Comparison of ENCODE assay signal across 18 cellular contexts in the genomic region with DNA sequence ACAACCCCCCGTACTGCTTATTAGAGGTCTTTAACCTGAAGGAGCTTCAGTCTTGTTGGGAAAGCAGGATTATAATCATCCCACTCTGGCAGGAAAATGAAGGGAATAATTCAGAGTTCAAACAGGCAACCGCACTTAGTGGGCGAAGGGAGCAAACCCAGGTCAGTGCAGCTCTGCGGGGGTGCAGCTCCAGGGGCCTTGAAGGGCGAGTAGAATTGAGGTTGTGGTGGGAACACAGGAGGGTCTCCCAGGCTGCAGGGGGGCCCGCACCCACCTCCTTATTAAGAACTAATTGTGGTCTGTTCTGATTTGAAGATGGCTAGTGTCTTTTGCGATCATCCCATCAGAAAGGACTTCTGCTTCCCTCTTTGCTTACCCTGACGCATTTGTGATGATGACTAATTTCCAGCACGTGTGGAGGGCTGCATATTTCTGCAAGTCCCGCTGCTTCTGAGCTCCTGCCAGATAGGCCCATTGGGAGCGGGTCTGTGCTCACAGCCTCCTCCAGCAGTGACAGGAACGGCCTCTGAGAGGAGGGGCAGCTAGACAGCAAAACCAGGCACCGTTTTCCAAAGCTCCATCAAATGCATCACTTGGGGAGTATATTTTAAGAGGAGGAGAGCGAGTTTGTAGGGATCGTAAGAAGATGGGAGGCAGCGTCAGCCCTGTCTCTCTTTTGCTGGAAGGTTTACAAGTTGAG.
DNase-seq lines count a peak whose midpoint lies in the region; ATAC-seq and TF ChIP-seq lines count a peak whose summit lies in the region.
"Had no signal": no experiment of that assay in that cellular context is flagged by ENCODE, and none has a peak within 500 bp of the region (broad histone marks: within the 10 kb centered on the region; RNA-seq: fewer than 3 reads in every experiment).

No MANE protein-coding gene starts in this region.

- H3K36me3 ChIP-seq in RWPE2 (ENCODE audit: low read depth): no peaks in the 10 kb centered on the region
- H3K36me3 ChIP-seq in PC-3 (ENCODE audit: low read depth, low read length): no peaks in the 10 kb centered on the region
- H3K36me3 ChIP-seq: gastroesophageal sphincter, right lobe of liver, thoracic aorta had no signal

- no peaks in the 10 kb centered on the region for H3F3A ChIP-seq in PC-3 (ENCODE audit: low read length, unreplicated experiment)

- ATAC-seq in RWPE2 (ENCODE audit: low read depth): peak; percentile 34; the same call in 1 of the 3 replicates
- ATAC-seq in PC-3: no peak
- ATAC-seq: gastroesophageal sphincter; naive thymus-derived CD8-positive, alpha-beta T cell; right lobe of liver had no signal

- DNase-seq in GM04504 (ENCODE audit: low read depth) (peak; percentile 36), RWPE2 (ENCODE audit: low spot score) (peak; percentile 73), fibroblast of the aortic adventitia (ENCODE audit: low read depth) (peak; percentile 56), smooth muscle cell of the brain vasculature (ENCODE audit: low read depth, low spot score) (peak; percentile 50), HEK293T (ENCODE audit: extremely low spot score) (no peak), PC-3 (no peak)
- no peak for DNase-seq in activated naive CD4-positive, alpha-beta T cell treated with anti-CD3 and anti-CD28 coated beads, Interleukin-2, amount 50 U/mL, for 16 hours
- no peak for DNase-seq in activated CD4-positive, alpha-beta T cell treated with anti-CD3 and anti-CD28 coated beads, Interleukin-2, amount 10 ng/mL, durations not matched to agents 7 days and 5 days
- DNase-seq: activated CD8-positive, alpha-beta memory T cell treated with anti-CD3 and anti-CD28 coated beads for 24 hours; activated naive CD4-positive, alpha-beta T cell treated with anti-CD3 and anti-CD28 coated beads for 36 hours; NCI-H1105 treated with DMSO at 0.1 percent for 48 hours; NCI-H345 had no signal

- no peak overlapping the region for H2AFZ ChIP-seq in PC-3 (ENCODE audit: low read length)
- H2AFZ ChIP-seq: GM23338 had no signal

- H3K4me3 Mint-ChIP-seq in activated CD4-positive, alpha-beta T cell treated with anti-CD3 and anti-CD28 coated beads, Interleukin-2, amount 10 ng/mL, durations not matched to agents 7 days and 5 days: no peak overlapping the region
- H3K4me3 Mint-ChIP-seq: activated naive CD4-positive, alpha-beta T cell treated with anti-CD3 and anti-CD28 coated beads for 36 hours; GM23338; naive thymus-derived CD8-positive, alpha-beta T cell; T-helper 2 cell treated with Interferon-gamma antibody and Interleukin-4, amounts not matched to agents 5 μg/mL and 100 μg/mL, for 36 hours had no signal

- TF ChIP-seq CTCF in RWPE2 (IDR thresholded peaks at IDR 0.05; ENCODE audit: poor library complexity, severe bottlenecking) (no peak), fibroblast of the aortic adventitia (IDR thresholded peaks at IDR 0.05; ENCODE audit: insufficient read depth, low read length) (no peak), PC-3 (conservative IDR thresholded peaks at IDR 0.05; ENCODE audit: low read depth, low read length) (no peak)

- POLR2A ChIA-PET in HEK293T (lab: Yijun Ruan, JAX): no interaction called here
- POLR2A ChIA-PET in PC-3 (lab: Charles Lee; ENCODE audit: unreplicated experiment): no interaction called here
- POLR2A ChIA-PET in activated CD4-positive, alpha-beta T cell treated with anti-CD3 and anti-CD28 coated beads, Interleukin-2, amount 10 ng/mL, durations not matched to agents 7 days and 5 days (lab: Charles Lee): no interaction called here

- H3K4me1 ChIP-seq in RWPE2 (ENCODE audit: insufficient read depth, poor library complexity, severe bottlenecking): no peaks in the 10 kb centered on the region
- no peaks in the 10 kb centered on the region for H3K4me1 ChIP-seq in PC-3 (ENCODE audit: insufficient read depth, low read length)
- H3K4me1 ChIP-seq: right lobe of liver had no signal

- H3K27me3 ChIP-seq in RWPE2 (ENCODE audit: insufficient read depth, poor library complexity, severe bottlenecking): no peaks in the 10 kb centered on the region
- H3K27me3 ChIP-seq in PC-3 (ENCODE audit: low read length): peaks cover 81% of the 10 kb centered on the region
- H3K27me3 ChIP-seq: right lobe of liver had no signal

- H4K20me1 ChIP-seq in PC-3 (ENCODE audit: low read length): no peaks in the 10 kb centered on the region

- H3K4me2 ChIP-seq in PC-3 (ENCODE audit: low read length): no peak overlapping the region
- H3K4me2 ChIP-seq: GM23338 had no signal

- H3K9ac ChIP-seq in PC-3 (ENCODE audit: low read length): no peak overlapping the region

- H3K4me1 Mint-ChIP-seq in activated CD4-positive, alpha-beta T cell treated with anti-CD3 and anti-CD28 coated beads, Interleukin-2, amount 10 ng/mL, durations not matched to agents 7 days and 5 days: no peaks in the 10 kb centered on the region

- H3K9me3 ChIP-seq in RWPE2 (ENCODE audit: severe bottlenecking) (no peaks in the 10 kb centered on the region), PC-3 (ENCODE audit: low read length) (no peaks in the 10 kb centered on the region)
- H3K9me3 ChIP-seq: gastroesophageal sphincter, right lobe of liver, thoracic aorta had no signal

- CTCF ChIA-PET in HEK293T (lab: Yijun Ruan, JAX): interaction anchor here (0.5 to 1.0 kb wide), 2 partner anchors 16 to 336 kb away, joined by 3 read pairs; no protein-coding TSS in a partner anchor
- CTCF ChIA-PET in PC-3 (lab: Charles Lee): no interaction called here
- CTCF ChIA-PET in activated CD4-positive, alpha-beta T cell treated with anti-CD3 and anti-CD28 coated beads, Interleukin-2, amount 10 ng/mL, durations not matched to agents 7 days and 5 days (lab: Charles Lee): no interaction called here

- intact Hi-C loops in PC-3 (cut with micrococcal nuclease): no loop called here

- H3K27ac ChIP-seq in RWPE2 (ENCODE audit: poor library complexity, severe bottlenecking): no peak overlapping the region
- no peak overlapping the region for H3K27ac ChIP-seq in PC-3 (ENCODE audit: low read length)
- H3K27ac ChIP-seq: gastroesophageal sphincter, right lobe of liver, thoracic aorta had no signal

- no peaks in the 10 kb centered on the region for H3K36me3 Mint-ChIP-seq in activated CD4-positive, alpha-beta T cell treated with anti-CD3 and anti-CD28 coated beads, Interleukin-2, amount 10 ng/mL, durations not matched to agents 7 days and 5 days (ENCODE audit: low read depth)
- H3K36me3 Mint-ChIP-seq: naive thymus-derived CD8-positive, alpha-beta T cell had no signal

- BruUV-seq in PC-3 (replicated peaks; lab: Mats Ljungman, UMichigan): no TSS peak

- no peaks in the 10 kb centered on the region for H3K79me2 ChIP-seq in PC-3 (ENCODE audit: low read length)

- no peak overlapping the region for H3K27ac Mint-ChIP-seq in activated CD4-positive, alpha-beta T cell treated with anti-CD3 and anti-CD28 coated beads, Interleukin-2, amount 10 ng/mL, durations not matched to agents 7 days and 5 days
- H3K27ac Mint-ChIP-seq: activated naive CD4-positive, alpha-beta T cell treated with anti-CD3 and anti-CD28 coated beads for 36 hours; T-helper 2 cell treated with Interferon-gamma antibody and Interleukin-4, amounts not matched to agents 5 μg/mL and 100 μg/mL, for 36 hours had no signal

- H3K9me2 ChIP-seq in PC-3 (replicated peaks; ENCODE audit: low read length): no peaks in the 10 kb centered on the region

- no peaks in the 10 kb centered on the region for H3K27me3 Mint-ChIP-seq in activated CD4-positive, alpha-beta T cell treated with anti-CD3 and anti-CD28 coated beads, Interleukin-2, amount 10 ng/mL, durations not matched to agents 7 days and 5 days

- peaks cover 4% of the 10 kb centered on the region for H3K9me3 Mint-ChIP-seq in activated CD4-positive, alpha-beta T cell treated with anti-CD3 and anti-CD28 coated beads, Interleukin-2, amount 10 ng/mL, durations not matched to agents 7 days and 5 days
- H3K9me3 Mint-ChIP-seq: activated naive CD4-positive, alpha-beta T cell treated with anti-CD3 and anti-CD28 coated beads for 36 hours; GM23338; T-helper 2 cell treated with Interferon-gamma antibody and Interleukin-4, amounts not matched to agents 5 μg/mL and 100 μg/mL, for 36 hours had no signal

- H3K4me3 ChIP-seq in RWPE2 (ENCODE audit: severe bottlenecking) (no peak overlapping the region), fibroblast of the aortic adventitia (ENCODE audit: low read depth, low read length) (no peak overlapping the region), PC-3 (ENCODE audit: low read length) (no peak overlapping the region)
- H3K4me3 ChIP-seq: gastroesophageal sphincter, GM23338, right lobe of liver, thoracic aorta had no signal

TF ChIP-seq in HEK293T, 16 proteins besides CTCF, POLR2A, EP300 and RAD21:
- TF ChIP-seq SP1 (IDR thresholded peaks at IDR 0.05) (no peak), CTBP1 (IDR thresholded peaks at IDR 0.05; ENCODE audit: borderline replicate concordance) (no peak), HDGF (IDR thresholded peaks at IDR 0.05; ENCODE audit: borderline replicate concordance) (no peak), FOXM1 (IDR thresholded peaks at IDR 0.05; ENCODE audit: borderline replicate concordance) (no peak), ELF4 (IDR thresholded peaks at IDR 0.05) (no peak), FOXA1 (IDR thresholded peaks at IDR 0.05) (no peak), BHLHE40 (IDR thresholded peaks at IDR 0.05; ENCODE audit: borderline replicate concordance) (no peak), ZNF384 (IDR thresholded peaks at IDR 0.05) (no peak), NFRKB (IDR thresholded peaks at IDR 0.05) (no peak), LEF1 (IDR thresholded peaks at IDR 0.05; ENCODE audit: borderline replicate concordance) (no peak), SUZ12 (IDR thresholded peaks at IDR 0.05) (no peak), TARDBP (IDR thresholded peaks at IDR 0.05) (no peak), ARNT (IDR thresholded peaks at IDR 0.05) (no peak), L3MBTL2 (conservative IDR thresholded peaks at IDR 0.05) (no peak), FOXK2 (IDR thresholded peaks at IDR 0.05) (no peak)
- TF ChIP-seq, protein P1, sequence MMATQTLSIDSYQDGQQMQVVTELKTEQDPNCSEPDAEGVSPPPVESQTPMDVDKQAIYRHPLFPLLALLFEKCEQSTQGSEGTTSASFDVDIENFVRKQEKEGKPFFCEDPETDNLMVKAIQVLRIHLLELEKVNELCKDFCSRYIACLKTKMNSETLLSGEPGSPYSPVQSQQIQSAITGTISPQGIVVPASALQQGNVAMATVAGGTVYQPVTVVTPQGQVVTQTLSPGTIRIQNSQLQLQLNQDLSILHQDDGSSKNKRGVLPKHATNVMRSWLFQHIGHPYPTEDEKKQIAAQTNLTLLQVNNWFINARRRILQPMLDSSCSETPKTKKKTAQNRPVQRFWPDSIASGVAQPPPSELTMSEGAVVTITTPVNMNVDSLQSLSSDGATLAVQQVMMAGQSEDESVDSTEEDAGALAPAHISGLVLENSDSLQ (IDR thresholded peaks at IDR 0.05): no peak

Comparison
In these comparisons a context has a peak if more than half of its experiments do, and no peak if none do; other contexts are left out.
1. DNase-seq: peak in GM04504 (single experiment), RWPE2 (single experiment), fibroblast of the aortic adventitia (single experiment) and smooth muscle cell of the brain vasculature (single experiment); none in HEK293T (single experiment), activated naive CD4-positive, alpha-beta T cell treated with anti-CD3 and anti-CD28 coated beads, Interleukin-2, amount 50 U/mL, for 16 hours (single experiment), PC-3 (single experiment) and activated CD4-positive, alpha-beta T cell treated with anti-CD3 and anti-CD28 coated beads, Interleukin-2, amount 10 ng/mL, durations not matched to agents 7 days and 5 days (single experiment).